In genomic region chr13:112968910-112969691, GRCh38 we compare ENCODE assay signal across 8 cellular contexts. TPM values are rescaled to one million over a fixed set of nuclear protein-coding genes. Genes with fewer than 3 reads are reported as not detected.
DNase-seq lines count a peak whose midpoint lies in the region; ATAC-seq and TF ChIP-seq lines count a peak whose summit lies in the region.

Gene MCF2L (plus strand): TSS chr13:112969214. CDS start chr13:112969380, 166 bp downstream.

- TF ChIP-seq EP300 in gastroesophageal sphincter (IDR thresholded peaks at IDR 0.05), result no peak

- DNase-seq in NCI-H2081 (lab: John Stamatoyannopoulos, UW), result peak; percentile 61 to 81
- no peak for DNase-seq in NCI-H2081 treated with DMSO at 0.1 percent for 48 hours (lab: John Stamatoyannopoulos, UW)
- DNase-seq in NOMO-1 treated with dmso at 0.1 percent for 144 hours (lab: John Stamatoyannopoulos, UW; ENCODE audit: unreplicated experiment), result peak; percentile 49
- peak; percentile 12 for DNase-seq in activated T-helper 2 cell treated with anti-CD3 and anti-CD28 coated beads, Interferon-gamma antibody, Interleukin-2, Interleukin-4, amounts not matched to agents 10 μg/mL and 5 μg/mL and 100 μg/mL, durations not matched to agents 14 hours and 24 hours and 36 hours (ENCODE audit: low spot score)

- 0 to 4% methylated on average over 9 to 10 of the region's 69 CpGs for WGBS in gastroesophageal sphincter (ENCODE audit: low coverage in 1 of 2), 2 donors

- no peak for TF ChIP-seq POLR2A in gastroesophageal sphincter (IDR thresholded peaks at IDR 0.05)

- intact Hi-C loops in activated T-helper 2 cell treated with anti-CD3 and anti-CD28 coated beads, Interferon-gamma antibody, Interleukin-2, Interleukin-4, amounts not matched to agents 10 μg/mL and 5 μg/mL and 100 μg/mL, durations not matched to agents 14 hours and 24 hours and 36 hours (cut with micrococcal nuclease), result no loop called here

- no peaks in the 10 kb centered on the region for H3K36me3 Mint-ChIP-seq in activated T-helper 2 cell treated with anti-CD3 and anti-CD28 coated beads, Interferon-gamma antibody, Interleukin-2, Interleukin-4, amounts not matched to agents 10 μg/mL and 5 μg/mL and 100 μg/mL, durations not matched to agents 14 hours and 24 hours and 36 hours (ENCODE audit: low read depth)

- H3K27ac ChIP-seq in gastroesophageal sphincter (peak within 1 kb of the TSS in 3 of 4 donors; percentile 31 to 70 (median 54)), subcutaneous abdominal adipose tissue (ENCODE audit: low read depth, low read length) (no peak within 1 kb of the TSS)

- no peaks in the 10 kb centered on the region for H3K9me3 Mint-ChIP-seq in activated T-helper 2 cell treated with anti-CD3 and anti-CD28 coated beads, Interferon-gamma antibody, Interleukin-2, Interleukin-4, amounts not matched to agents 10 μg/mL and 5 μg/mL and 100 μg/mL, durations not matched to agents 14 hours and 24 hours and 36 hours

- peaks cover 38% of the 10 kb centered on the region for H3K27me3 Mint-ChIP-seq in activated T-helper 2 cell treated with anti-CD3 and anti-CD28 coated beads, Interferon-gamma antibody, Interleukin-2, Interleukin-4, amounts not matched to agents 10 μg/mL and 5 μg/mL and 100 μg/mL, durations not matched to agents 14 hours and 24 hours and 36 hours (ENCODE audit: low read depth)

- peak within 1 kb of the TSS; percentile 5 to 58 for H3K4me3 ChIP-seq in gastroesophageal sphincter
- H3K4me3 ChIP-seq in neuron (ENCODE audit: low read length), result peak within 1 kb of the TSS; percentile 51
- H3K4me3 ChIP-seq in subcutaneous abdominal adipose tissue (ENCODE audit: low read depth in 1 of 5, low read length in 5 of 5), result peak within 1 kb of the TSS in 4 of 5 donors; percentile 45 to 56 (median 51)

- H3K9ac ChIP-seq in subcutaneous abdominal adipose tissue (ENCODE audit: low read length in 5 of 5), result peak within 1 kb of the TSS in 1 of 5 donors; percentile 11

- H3K9me3 ChIP-seq in gastroesophageal sphincter (no peaks in the 10 kb centered on the region), neuron (ENCODE audit: low read length) (peaks cover 2% of the 10 kb centered on the region), subcutaneous abdominal adipose tissue (ENCODE audit: control insufficient read depth in 5 of 5, low read length in 5 of 5) (peaks cover 0 to 9% (median 0%) of the 10 kb centered on the region in 5 donors)

- H3K27me3 ChIP-seq in gastroesophageal sphincter, result peaks cover 70% of the 10 kb centered on the region
- H3K27me3 ChIP-seq in neuron (ENCODE audit: insufficient read depth, low read length), result no peaks in the 10 kb centered on the region
- H3K27me3 ChIP-seq in subcutaneous abdominal adipose tissue (ENCODE audit: control insufficient read depth in 5 of 5, insufficient read depth in 4 of 5, low read length in 5 of 5), result peaks cover 24 to 58% (median 38%) of the 10 kb centered on the region in 5 donors

- H2AFZ ChIP-seq in neuron (ENCODE audit: low read depth, low read length), result peak within 1 kb of the TSS; percentile 33

- H3K36me3 ChIP-seq in gastroesophageal sphincter (no peaks in the 10 kb centered on the region), neuron (ENCODE audit: insufficient read depth, low read length) (no peaks in the 10 kb centered on the region), subcutaneous abdominal adipose tissue (ENCODE audit: control insufficient read depth in 5 of 5, insufficient read depth in 5 of 5, low read length in 5 of 5) (no peaks in the 10 kb centered on the region)

- H3K27ac Mint-ChIP-seq in activated T-helper 2 cell treated with anti-CD3 and anti-CD28 coated beads, Interferon-gamma antibody, Interleukin-2, Interleukin-4, amounts not matched to agents 10 μg/mL and 5 μg/mL and 100 μg/mL, durations not matched to agents 14 hours and 24 hours and 36 hours, result no peak within 1 kb of the TSS

- H3K4me1 ChIP-seq in gastroesophageal sphincter (peaks cover 0 to 24% (median 14%) of the 10 kb centered on the region in 3 donors), neuron (ENCODE audit: insufficient read depth, low read length) (peaks cover 10% of the 10 kb centered on the region), subcutaneous abdominal adipose tissue (ENCODE audit: control insufficient read depth in 5 of 5, insufficient read depth in 5 of 5, low read length in 5 of 5) (peaks cover 3 to 38% (median 21%) of the 10 kb centered on the region in 5 donors)

- peak within 1 kb of the TSS; percentile 80 for H3K4me3 Mint-ChIP-seq in activated T-helper 2 cell treated with anti-CD3 and anti-CD28 coated beads, Interferon-gamma antibody, Interleukin-2, Interleukin-4, amounts not matched to agents 10 μg/mL and 5 μg/mL and 100 μg/mL, durations not matched to agents 14 hours and 24 hours and 36 hours (ENCODE audit: low read depth)

- ATAC-seq in gastroesophageal sphincter, result peak; percentile 57
- no peak for ATAC-seq in GM18858 (IDR thresholded peaks at IDR 0.05; ENCODE audit: unreplicated experiment)

- TF ChIP-seq CTCF in gastroesophageal sphincter (IDR thresholded peaks at IDR 0.05), result peak in 2 of 4 experiments; percentile 5 to 20

- H3K4me1 Mint-ChIP-seq in activated T-helper 2 cell treated with anti-CD3 and anti-CD28 coated beads, Interferon-gamma antibody, Interleukin-2, Interleukin-4, amounts not matched to agents 10 μg/mL and 5 μg/mL and 100 μg/mL, durations not matched to agents 14 hours and 24 hours and 36 hours (ENCODE audit: low read depth), result peaks cover 7% of the 10 kb centered on the region

RNA-seq across cellular contexts. Expression of gene MCF2L, which starts in this region (rescaled TPM):
- total RNA-seq in activated T-helper 2 cell treated with anti-CD3 and anti-CD28 coated beads, Interferon-gamma antibody, Interleukin-2, Interleukin-4, amounts not matched to agents 10 μg/mL and 5 μg/mL and 100 μg/mL, durations not matched to agents 14 hours and 24 hours and 36 hours, result 0.23 TPM in 1 of 2 replicates, not detected in the other
- 10 to 100 TPM; 18.3 to 52.6 (median 29.9) TPM for total RNA-seq in gastroesophageal sphincter

Comparison
In these comparisons a context has a peak if more than half of its experiments do, and no peak if none do; other contexts are left out.
1. RNA of gene MCF2L (total RNA-seq): 18.3 to 52.6 TPM in gastroesophageal sphincter; 0.23 TPM in activated T-helper 2 cell treated with anti-CD3 and anti-CD28 coated beads, Interferon-gamma antibody, Interleukin-2, Interleukin-4, amounts not matched to agents 10 μg/mL and 5 μg/mL and 100 μg/mL, durations not matched to agents 14 hours and 24 hours and 36 hours; every median in the first group is over 10 times any median in the second.
2. Peak in DNase-seq in activated T-helper 2 cell treated with anti-CD3 and anti-CD28 coated beads, Interferon-gamma antibody, Interleukin-2, Interleukin-4, amounts not matched to agents 10 μg/mL and 5 μg/mL and 100 μg/mL, durations not matched to agents 14 hours and 24 hours and 36 hours; RNA of the gene not detected or under 1 TPM.
3. Peak in every context shown above with its lines, with median percentiles within 50 percentile points of each other: H3K4me3 ChIP-seq.